32 cellular contexts compared by ENCODE assay signal in the genomic region with DNA sequence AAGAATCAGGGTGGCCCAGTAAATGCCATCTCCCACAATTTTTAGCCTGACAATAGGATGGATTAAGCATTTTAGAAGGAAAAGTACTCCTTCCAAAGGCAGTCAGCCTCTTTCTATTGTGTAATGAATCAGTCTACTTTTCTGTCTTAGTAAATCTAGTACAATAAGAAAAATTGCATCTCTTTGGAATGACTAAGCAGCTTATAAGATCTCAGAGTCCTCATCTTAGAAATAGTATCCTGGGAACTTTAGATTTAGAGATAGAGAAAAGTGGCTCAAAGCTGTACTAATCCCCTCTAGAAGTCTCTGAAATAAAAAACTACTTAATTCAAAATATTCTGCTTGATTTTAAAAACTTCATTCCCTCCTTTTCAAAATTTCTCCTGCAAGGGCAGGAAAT.
"Had no signal": no experiment of that assay in that cellular context is flagged by ENCODE, and none has a peak within 500 bp of the region (broad histone marks: within the 10 kb centered on the region; RNA-seq: fewer than 3 reads in every experiment).

No MANE protein-coding gene starts in this region.

- H3K36me3 ChIP-seq: cardiac muscle cell, left lung, lower lobe of right lung, right atrium auricular region, uterus had no signal

- H3K27ac ChIP-seq: body of pancreas, cardiac muscle cell, coronary artery, dorsolateral prefrontal cortex, left lung, lower lobe of right lung, right atrium auricular region, uterus had no signal

- DNase-seq: activated CD4-positive, alpha-beta T cell treated with anti-CD3 and anti-CD28 coated beads for 4 hours; activated CD4-positive, alpha-beta T cell treated with anti-CD3 and anti-CD28 coated beads, Interleukin-2, amount 50 U/mL, for 4 hours; activated CD4-positive, CD25-positive, alpha-beta regulatory T cell; activated naive CD4-positive, alpha-beta T cell; activated T-cell treated with anti-CD3 and anti-CD28 coated beads for 4 hours; activated T-cell treated with anti-CD3 and anti-CD28 coated beads, Interleukin-2, amount 50 U/mL, for 72 hours; anterior cingulate cortex; body of pancreas; dorsolateral prefrontal cortex; effector memory CD4-positive, alpha-beta T cell; erythroblast; foreskin fibroblast; head of caudate nucleus; hypothalamus; immature natural killer cell; left lung; lower lobe of right lung; mesendoderm; natural killer cell; stimulated activated CD4-positive, alpha-beta T cell treated with anti-CD3 and anti-CD28 coated beads, Interleukin-1b, Interleukin-23, amount 100 ng/mL, for 48 hours; stimulated activated CD4-positive, alpha-beta T cell treated with anti-CD3 and anti-CD28 coated beads, Interleukin-4, amount 100 ng/mL, for 4 hours; stimulated activated CD8-positive, alpha-beta memory T cell treated with anti-CD3 and anti-CD28 coated beads, Interleukin-4, amount 100 ng/mL, for 48 hours; stimulated activated naive CD8-positive, alpha-beta T cell treated with anti-CD3 and anti-CD28 coated beads, Interleukin-15, amount 100 ng/mL, for 72 hours; substantia nigra; T-cell; uterus had no signal

- H3K4me3 ChIP-seq: body of pancreas, cardiac muscle cell, coronary artery, dorsolateral prefrontal cortex, left lung, lower lobe of right lung, right atrium auricular region, smooth muscle cell, uterus had no signal

- H3K9me3 ChIP-seq: body of pancreas, left lung, lower lobe of right lung, right atrium auricular region, uterus had no signal

- ATAC-seq: activated naive CD4-positive, alpha-beta T cell treated with anti-CD3 and anti-CD28 coated beads, Interleukin-2, amount 50 U/mL, for 72 hours; activated T-cell treated with anti-CD3 and anti-CD28 coated beads, Interleukin-2, amount 50 U/mL, for 72 hours; body of pancreas; left lung; lower lobe of right lung; natural killer cell; stimulated activated memory B cell treated with anti-CD40 and anti-IgM and Interleukin-4, amounts not matched to agents 10 μg/mL and 1 μg/mL and 100 μg/mL, for 72 hours; stimulated activated naive CD8-positive, alpha-beta T cell treated with anti-CD3 and anti-CD28 coated beads, Interleukin-15, amount 100 ng/mL, for 72 hours; T-cell had no signal

- H3K4me2 ChIP-seq: smooth muscle cell had no signal

- H3K4me1 ChIP-seq: body of pancreas, left lung, lower lobe of right lung, right atrium auricular region, uterus had no signal

- H3K27me3 ChIP-seq: body of pancreas, cardiac muscle cell, dorsolateral prefrontal cortex, left lung, right atrium auricular region, uterus had no signal
